8 cellular contexts compared by ENCODE assay signal in the genomic region with DNA sequence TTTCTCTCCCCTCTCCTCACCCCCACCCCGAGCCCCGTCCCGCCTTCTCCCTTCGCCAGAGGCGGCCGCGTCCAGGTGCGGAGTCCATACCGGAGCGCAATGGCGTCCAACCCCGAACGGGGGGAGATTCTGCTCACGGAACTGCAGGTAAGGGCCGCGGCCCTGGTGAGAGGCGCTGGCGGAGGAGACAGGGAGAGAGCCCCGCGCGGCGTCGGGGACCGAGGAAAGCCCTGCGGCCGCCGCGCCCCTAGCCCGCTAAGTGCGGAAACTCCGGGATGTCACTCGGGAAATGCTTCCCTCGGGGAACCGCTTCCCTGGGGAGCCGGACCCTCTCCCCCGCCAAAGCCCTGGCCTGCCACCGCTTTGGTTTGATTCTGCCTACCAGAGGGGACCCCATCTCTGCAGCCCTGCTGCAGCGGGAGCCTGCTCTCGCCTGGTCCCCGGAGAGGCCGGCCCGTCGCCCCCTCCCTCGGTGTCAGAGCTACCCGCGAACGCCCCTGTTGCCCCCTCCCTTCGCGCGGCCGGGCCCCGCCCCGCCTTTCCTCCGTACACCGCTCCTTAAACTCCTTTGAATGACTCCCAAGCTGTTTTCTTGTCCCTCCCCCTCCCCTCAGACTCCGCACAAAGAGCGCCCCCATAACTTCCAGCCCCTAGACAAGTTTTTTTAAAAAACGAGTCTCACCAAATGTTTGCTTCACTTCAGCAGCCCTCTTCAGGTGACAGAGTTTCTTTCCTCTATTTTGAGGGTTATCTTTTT. TPM values are rescaled to one million over a fixed set of nuclear protein-coding genes. Genes with fewer than 3 reads are reported as not detected.
DNase-seq lines count a peak whose midpoint lies in the region; ATAC-seq and TF ChIP-seq lines count a peak whose summit lies in the region.

No MANE protein-coding gene starts in this region.

- H3K9me3 ChIP-seq in SJCRH30 (replicated peaks) (no peaks in the 10 kb centered on the region), ovary (no peaks in the 10 kb centered on the region), transverse colon (no peaks in the 10 kb centered on the region)

- DNase-seq in ELR (ENCODE audit: low read depth), result peak; percentile 81
- peak; percentile 91 for DNase-seq in GM23338 (ENCODE audit: low spot score)
- peak; percentile 86 to 90 for DNase-seq in Kasumi-1 (lab: John Stamatoyannopoulos, UW)
- DNase-seq in SJCRH30, result peak; percentile 81
- DNase-seq in activated naive CD4-positive, alpha-beta T cell treated with anti-CD3 and anti-CD28 coated beads, Interleukin-2, amount 50 U/mL, for 16 hours, result peak; percentile 61
- peak in 40 of 42 donors; percentile 30 to 76 (median 51) for DNase-seq in head of caudate nucleus
- peak; percentile 41 to 74 (median 71) for DNase-seq in ovary
- DNase-seq in transverse colon, result peak; percentile 63

- H3K27me3 ChIP-seq in GM23338 (ENCODE audit: insufficient read depth) (no peaks in the 10 kb centered on the region), SJCRH30 (no peaks in the 10 kb centered on the region), ovary (no peaks in the 10 kb centered on the region), transverse colon (no peaks in the 10 kb centered on the region)

- intact Hi-C loops in head of caudate nucleus (cut with DNase I), result no loop called here
- intact Hi-C loops in ovary (cut with DNase I), result no loop called here
- intact Hi-C loops in transverse colon (cut with DNase I; ENCODE audit: low total_unique reads), result no loop called here

- H4K20me1 ChIP-seq in GM23338 (replicated peaks; ENCODE audit: insufficient read depth), result 0 out of 2 replicates have a peak, but pooled peaks cover 3% of the 10 kb centered on the region

- H3K27me3 Mint-ChIP-seq in GM23338 (ENCODE audit: insufficient read depth, low read depth, poor library complexity), result peaks cover 9% of the 10 kb centered on the region

- H3K9me3 Mint-ChIP-seq in GM23338, result no peaks in the 10 kb centered on the region

- H3K4me3 Mint-ChIP-seq in GM23338, result peak overlapping the region; percentile 89

- 1% methylated on average over 47 to 58 of the region's 58 CpGs for WGBS in ovary, 3 donors
- 0 to 2% methylated on average over 3 to 58 of the region's 58 CpGs for WGBS in transverse colon (ENCODE audit: low coverage in 1 of 2), 2 donors

- peaks cover 6% of the 10 kb centered on the region for H3K4me1 Mint-ChIP-seq in GM23338

- peak overlapping the region; percentile 71 for H3K4me3 ChIP-seq in GM23338
- H3K4me3 ChIP-seq in SJCRH30, result peak overlapping the region; percentile 92
- peak overlapping the region; percentile 93 for H3K4me3 ChIP-seq in ovary
- peak overlapping the region; percentile 29 to 96 (median 75) for H3K4me3 ChIP-seq in transverse colon

- peaks cover 56% of the 10 kb centered on the region for H3K79me2 ChIP-seq in GM23338 (replicated peaks; ENCODE audit: insufficient read depth)

- H3K4me1 ChIP-seq in GM23338 (ENCODE audit: insufficient read depth), result peaks cover 9% of the 10 kb centered on the region
- peaks cover 12% of the 10 kb centered on the region; the same call in 1 of the 2 replicates for H3K4me1 ChIP-seq in SJCRH30
- H3K4me1 ChIP-seq in ovary (ENCODE audit: insufficient read depth), result peaks cover 2% of the 10 kb centered on the region
- H3K4me1 ChIP-seq in transverse colon, result peaks cover 7 to 41% (median 27%) of the 10 kb centered on the region in 4 donors

- peak overlapping the region; percentile 86 for H3K4me2 ChIP-seq in GM23338

- H3K9me2 ChIP-seq in GM23338 (ENCODE audit: insufficient read depth), result no peaks in the 10 kb centered on the region

- TF ChIP-seq POLR2A in ovary (IDR thresholded peaks at IDR 0.05), result no peak
- TF ChIP-seq POLR2A in transverse colon (IDR thresholded peaks at IDR 0.05), result peak; percentile 6

- H2AFZ ChIP-seq in GM23338, result peak overlapping the region; percentile 80; the same call in 1 of the 2 replicates

- H3K36me3 Mint-ChIP-seq in GM23338 (ENCODE audit: low read depth), result no peaks in the 10 kb centered on the region; the same call in 2 of the 3 replicates

- TF ChIP-seq CTCF in GM23338 (conservative IDR thresholded peaks at IDR 0.05; ENCODE audit: low read depth in 2 of 2) (peak; percentile 20 to 29; a peak in 3 of 4 replicates), ovary (IDR thresholded peaks at IDR 0.05) (no peak), transverse colon (IDR thresholded peaks at IDR 0.05) (peak in 1 of 5 experiments; percentile 4)

- peaks cover 4% of the 10 kb centered on the region for H3F3A ChIP-seq in GM23338 (replicated peaks; ENCODE audit: low read depth)

- peak; percentile 77 for ATAC-seq in GM23338

- peak overlapping the region; percentile 63 for H3K27ac ChIP-seq in GM23338 (ENCODE audit: low read depth)
- peak overlapping the region; percentile 76 for H3K27ac ChIP-seq in SJCRH30
- H3K27ac ChIP-seq in ovary, result peak overlapping the region; percentile 82 to 91
- peak overlapping the region; percentile 93 to 99 (median 95) for H3K27ac ChIP-seq in transverse colon

- peak overlapping the region; percentile 91 for H3K27ac Mint-ChIP-seq in GM23338

- no peak for TF ChIP-seq EP300 in ovary (IDR thresholded peaks at IDR 0.05)
- no peak for TF ChIP-seq EP300 in transverse colon (IDR thresholded peaks at IDR 0.05; ENCODE audit: low read depth)

- H3K36me3 ChIP-seq in GM23338 (ENCODE audit: insufficient read depth), result no peaks in the 10 kb centered on the region
- H3K36me3 ChIP-seq in SJCRH30, result no peaks in the 10 kb centered on the region; the same call in 1 of the 2 replicates
- H3K36me3 ChIP-seq in ovary, result no peaks in the 10 kb centered on the region
- no peaks in the 10 kb centered on the region for H3K36me3 ChIP-seq in transverse colon

- in situ Hi-C loops in transverse colon (cut with MboI; ENCODE audit: low pct_ligation_motif_present in 1 of 4, low pct_unique_long_range_greater_than_20kb in 1 of 4, low sequenced_read_pairs in 3 of 4), result loop anchor here in 1 of 4 donors (25.0 kb wide), 1 partner anchor 203 kb away; a partner anchor contains a TSS

TF ChIP-seq in GM23338, 12 proteins besides CTCF, POLR2A, EP300 and RAD21:
- TF ChIP-seq, protein P1, sequence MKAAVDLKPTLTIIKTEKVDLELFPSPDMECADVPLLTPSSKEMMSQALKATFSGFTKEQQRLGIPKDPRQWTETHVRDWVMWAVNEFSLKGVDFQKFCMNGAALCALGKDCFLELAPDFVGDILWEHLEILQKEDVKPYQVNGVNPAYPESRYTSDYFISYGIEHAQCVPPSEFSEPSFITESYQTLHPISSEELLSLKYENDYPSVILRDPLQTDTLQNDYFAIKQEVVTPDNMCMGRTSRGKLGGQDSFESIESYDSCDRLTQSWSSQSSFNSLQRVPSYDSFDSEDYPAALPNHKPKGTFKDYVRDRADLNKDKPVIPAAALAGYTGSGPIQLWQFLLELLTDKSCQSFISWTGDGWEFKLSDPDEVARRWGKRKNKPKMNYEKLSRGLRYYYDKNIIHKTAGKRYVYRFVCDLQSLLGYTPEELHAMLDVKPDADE (IDR thresholded peaks at IDR 0.05), result no peak
- peak; percentile 21; the same call in 1 of the 2 replicates for TF ChIP-seq CREB1 (CRISPR knock-in tag; IDR thresholded peaks at IDR 0.05; ENCODE audit: low read depth)
TF ChIP-seq in GM23338: peak in this region for 1.

RNA-seq across cellular contexts. Expression of a gene that starts 0.6 kb away (rescaled TPM):
- 29.4 and 32.8 TPM in 2 replicates for total RNA-seq in GM23338 (2014; rRNA removed; shearing (Covaris generic))
- polyA plus RNA-seq in GM23338 (2016; fragmentation: Nextera tagmentation; extraction: Ambion mirVana) (14.6 and 15.2 TPM in 2 replicates), ovary (10 to 100 TPM; 17.8 to 24.8 TPM)
- 57.0 and 58.4 TPM in 2 replicates for total RNA-seq in SJCRH30 (2014; rRNA removed; shearing (Covaris generic))
- total RNA-seq in ovary (10 to 100 TPM; 36.5 to 58.9 (median 55.7) TPM), transverse colon (10 to 100 TPM; 31.4 to 80.4 (median 64.1) TPM)

Comparison
In these comparisons a context has a peak if more than half of its experiments do, and no peak if none do; other contexts are left out.
1. Peak in every context shown above with its lines: DNase-seq, ATAC-seq, H3K4me3 ChIP-seq and H3K27ac ChIP-seq.
2. CTCF ChIP-seq: peak in GM23338 (2 of 2); none in ovary (0 of 3).